Comparison of ENCODE assay signal across 11 cellular contexts in genomic region chr13:24251525-24251924, GRCh38. TPM values are rescaled to one million over a fixed set of nuclear protein-coding genes. Genes with fewer than 3 reads are reported as not detected.
DNase-seq lines count a peak whose midpoint lies in the region; ATAC-seq and TF ChIP-seq lines count a peak whose summit lies in the region.
"Had no signal": no experiment of that assay in that cellular context is flagged by ENCODE, and none has a peak within 500 bp of the region (broad histone marks: within the 10 kb centered on the region; RNA-seq: fewer than 3 reads in every experiment).

No MANE protein-coding gene starts in this region.

- H3K4me3 ChIP-seq in spleen: peak overlapping the region; percentile 18 to 70 (median 37)
- no peak overlapping the region for H3K4me3 ChIP-seq in BE2C (ENCODE audit: low read depth, low read length)

- intact Hi-C loops in spleen (cut with DNase I; ENCODE audit: low total_unique reads) (no loop called here), left ventricle myocardium superior (cut with micrococcal nuclease) (no loop called here)

- ATAC-seq in left ventricle myocardium superior: no peak

- TF ChIP-seq POLR2A in spleen (IDR thresholded peaks at IDR 0.05): no peak

- WGBS in spleen, 5 donors: 62 to 89% (median 75%) methylated on average over 17 of the region's 17 CpGs

- peak; percentile 76 to 78 for DNase-seq in activated CD4-positive, alpha-beta T cell treated with anti-CD3 and anti-CD28 coated beads for 4 hours
- peak; percentile 86 for DNase-seq in activated naive CD4-positive, alpha-beta T cell treated with Interleukin-2 at 50 U/mL for 16 hours
- peak; percentile 87 for DNase-seq in spleen
- DNase-seq in substantia nigra (lab: John Stamatoyannopoulos, UW): no peak
- no peak for DNase-seq in NCI-H146 (lab: John Stamatoyannopoulos, UW)
- no peak for DNase-seq in NCI-H2081 treated with DMSO at 0.1 percent for 48 hours (lab: John Stamatoyannopoulos, UW)
- no peak for DNase-seq in BE2C
- no peak for DNase-seq in left ventricle myocardium superior
- DNase-seq: heart left ventricle, NCI-H1436 treated with DMSO at 0.1 percent for 48 hours had no signal

- H3K27ac ChIP-seq in spleen (peak overlapping the region; percentile 12 to 91 (median 72)), substantia nigra (ENCODE audit: low read depth, low read length, poor library complexity, severe bottlenecking) (peak overlapping the region; percentile 10)

- H3K4me1 ChIP-seq in spleen (peaks cover 11 to 85% (median 54%) of the 10 kb centered on the region in 6 donors), BE2C (no peaks in the 10 kb centered on the region)

- H3K9me3 ChIP-seq in spleen (no peaks in the 10 kb centered on the region), BE2C (no peaks in the 10 kb centered on the region)
- H3K9me3 ChIP-seq: heart left ventricle had no signal

- TF ChIP-seq CTCF in spleen (IDR thresholded peaks at IDR 0.05 in 8 of 11, conservative IDR thresholded peaks at IDR 0.05 in 3 of 11) (no peak), BE2C (IDR thresholded peaks at IDR 0.05; ENCODE audit: low read depth, low read length) (no peak)

- H3K36me3 ChIP-seq in spleen (peaks cover 0 to 45% (median 4%) of the 10 kb centered on the region in 6 donors), BE2C (no peaks in the 10 kb centered on the region)

- H3K27me3 ChIP-seq in spleen (replicated peaks in 1 of 7) (no peaks in the 10 kb centered on the region), BE2C (peaks cover 3% of the 10 kb centered on the region; the same call in 1 of the 2 replicates)
- H3K27me3 ChIP-seq: heart left ventricle had no signal

RNA-seq across cellular contexts. Expression of gene C1QTNF9, which starts 57.9 kb away (rescaled TPM):
- under 1 TPM in 3 of 7 donors, not detected in 4; 0.28 to 0.72 (median 0.35) TPM for total RNA-seq in spleen
- polyA plus RNA-seq in spleen: under 1 TPM in 2 of 3 donors, not detected in 1; 0.15 to 0.48 TPM
- not detected for polyA plus RNA-seq in BE2C (2012; ENCODE audit: insufficient read depth, insufficient read length, low read depth)
- 3.9 TPM for total RNA-seq in left ventricle myocardium superior
- total RNA-seq: SK-MEL-5 had no signal

Comparison
In these comparisons a context has a peak if more than half of its experiments do, and no peak if none do; other contexts are left out.
1. DNase-seq: peak in activated CD4-positive, alpha-beta T cell treated with anti-CD3 and anti-CD28 coated beads for 4 hours (2 of 2), activated naive CD4-positive, alpha-beta T cell treated with Interleukin-2 at 50 U/mL for 16 hours (single experiment) and spleen (single experiment); none in substantia nigra (0 of 49), NCI-H146 (single experiment), NCI-H2081 treated with DMSO at 0.1 percent for 48 hours (single experiment), BE2C (single experiment) and left ventricle myocardium superior (single experiment).